In genomic region chrX:42934020-42934701, GRCh38 we compare ENCODE assay signal across 9 cellular contexts.
DNase-seq lines count a peak whose midpoint lies in the region; ATAC-seq and TF ChIP-seq lines count a peak whose summit lies in the region.
"Had no signal": no experiment of that assay in that cellular context is flagged by ENCODE, and none has a peak within 500 bp of the region (broad histone marks: within the 10 kb centered on the region; RNA-seq: fewer than 3 reads in every experiment).

No MANE protein-coding gene starts in this region.

- peak overlapping the region in 8 of 11 experiments; percentile 8 to 62 (median 50); a peak in 11 of 22 replicates for H3K27ac ChIP-seq in BLaER1 treated with 17β-estradiol and CSF1 and Interleukin-3, amounts not matched to agents 10 nM and 100 nM
- H3K27ac ChIP-seq in H9 (ENCODE audit: insufficient read length, low read depth, low read length): no peak overlapping the region
- H3K27ac ChIP-seq: VCaP had no signal

- H3K4me2 ChIP-seq in BLaER1 treated with 17β-estradiol and CSF1 and Interleukin-3, amounts not matched to agents 10 nM and 100 nM: peak overlapping the region; percentile 39 to 69 (median 53)
- no peak overlapping the region for H3K4me2 ChIP-seq in H9 (ENCODE audit: insufficient read depth, insufficient read length, low read length)

- ATAC-seq in GM19351 (IDR thresholded peaks at IDR 0.05; ENCODE audit: unreplicated experiment) (peak; percentile 96), HG03175 (IDR thresholded peaks at IDR 0.05; ENCODE audit: unreplicated experiment) (peak; percentile 94)

- H3K4me1 ChIP-seq in BLaER1 treated with 17β-estradiol and CSF1 and Interleukin-3, amounts not matched to agents 10 nM and 100 nM: peaks cover 12 to 20% (median 17%) of the 10 kb centered on the region in 10 experiments
- H3K4me1 ChIP-seq in H9 (ENCODE audit: insufficient read depth, low read length): no peaks in the 10 kb centered on the region

- H4K20me1 ChIP-seq in BLaER1 treated with 17β-estradiol and CSF1 and Interleukin-3, amounts not matched to agents 10 nM and 100 nM: peaks cover 0 to 10% (median 0%) of the 10 kb centered on the region in 11 experiments; a peak in 4 of 22 replicates
- no peaks in the 10 kb centered on the region for H4K20me1 ChIP-seq in H9 (ENCODE audit: control insufficient read depth, insufficient read depth, insufficient read length)

- H3K79me2 ChIP-seq in H9 (ENCODE audit: insufficient read depth, low read length): no peaks in the 10 kb centered on the region

- H3K4me3 Mint-ChIP-seq in H9: no peak overlapping the region

- H3K79me1 ChIP-seq in H9 (ENCODE audit: insufficient read depth, low read depth, low read length, poor library complexity, severe bottlenecking): no peaks in the 10 kb centered on the region

- in situ Hi-C loops in ACHN (cut with HindIII; ENCODE audit: low pct_ligation_motif_present, low pct_unique_long_range_greater_than_20kb, low sequenced_read_pairs): no loop called here

- H3K23ac ChIP-seq in H9 (ENCODE audit: insufficient read length, low read depth, low read length): no peak overlapping the region

- H3K27me3 Mint-ChIP-seq in H9 (ENCODE audit: low read depth): peaks cover 1% of the 10 kb centered on the region; the same call in 1 of the 2 replicates

- H2BK20ac ChIP-seq in H9 (ENCODE audit: low read depth, low read length, poor library complexity, severe bottlenecking): no peak overlapping the region

- no peak overlapping the region; the same call in 1 of the 2 replicates for H3K14ac ChIP-seq in H9 (ENCODE audit: insufficient read depth, low read length)

- no peaks in the 10 kb centered on the region for H3K23me2 ChIP-seq in H9 (ENCODE audit: insufficient read length, low read depth, low read length, poor library complexity, severe bottlenecking)

- H2BK120ac ChIP-seq in H9 (ENCODE audit: low read depth, low read length, poor library complexity, severe bottlenecking): no peak overlapping the region

- no peak overlapping the region for H3K56ac ChIP-seq in H9 (ENCODE audit: insufficient read length, low read depth, low read length)

- no peak overlapping the region for H2BK15ac ChIP-seq in H9 (ENCODE audit: low read depth, low read length)

- peaks cover 0 to 11% (median 7%) of the 10 kb centered on the region in 11 experiments; a peak in 10 of 22 replicates for H3K9me3 ChIP-seq in BLaER1 treated with 17β-estradiol and CSF1 and Interleukin-3, amounts not matched to agents 10 nM and 100 nM (replicated peaks in 1 of 11)
- H3K9me3 ChIP-seq in H9 (ENCODE audit: control insufficient read depth, low read depth, low read length): no peaks in the 10 kb centered on the region

- H3K4ac ChIP-seq in H9 (ENCODE audit: low read depth, low read length): no peak overlapping the region

- peaks cover 22 to 48% (median 23%) of the 10 kb centered on the region in 3 experiments for H3K36me3 Mint-ChIP-seq in H9 (ENCODE audit: insufficient read depth in 1 of 3, low read depth in 3 of 3)

- H4K8ac ChIP-seq in H9 (replicated peaks; ENCODE audit: insufficient read length, low read depth, low read length): no peak overlapping the region

- H2AFZ ChIP-seq in H9 (ENCODE audit: low read length): no peak overlapping the region

- H4K5ac ChIP-seq in H9 (ENCODE audit: insufficient read length, low read depth, low read length): no peak overlapping the region

- H4K91ac ChIP-seq in H9 (ENCODE audit: insufficient read length, low read depth, low read length): no peak overlapping the region

- H3K36me3 ChIP-seq in BLaER1 treated with 17β-estradiol and CSF1 and Interleukin-3, amounts not matched to agents 10 nM and 100 nM: no peaks in the 10 kb centered on the region

- H3K4me3 ChIP-seq in BLaER1 treated with 17β-estradiol and CSF1 and Interleukin-3, amounts not matched to agents 10 nM and 100 nM: no peak overlapping the region

- no peak overlapping the region for H2BK12ac ChIP-seq in H9 (ENCODE audit: insufficient read length, low read depth, low read length)

- peaks cover 11 to 59% of the 10 kb centered on the region in 2 experiments for H3K9me3 Mint-ChIP-seq in H9

- H3K4me1 Mint-ChIP-seq in H9: peaks cover 13 to 20% of the 10 kb centered on the region in 2 experiments

- WGBS in H9 (ENCODE audit: extremely low coverage, insufficient read length, low lambda C conversion rate): no CpG with 5 or more reads among the region's 5 CpGs

- no peak overlapping the region for H3K18ac ChIP-seq in H9 (ENCODE audit: insufficient read length, low read depth, low read length)

- no peak overlapping the region; a peak in 1 of 7 replicates for H3K27ac Mint-ChIP-seq in H9

- DNase-seq in activated CD4-positive, CD25-positive, alpha-beta regulatory T cell treated with anti-CD3 and anti-CD28 coated beads, Interleukin-2, amount 50 U/mL, for 72 hours: peak; percentile 43
- DNase-seq in retina: no peak
- DNase-seq in ACHN: no peak
- no peak for DNase-seq in H9
- no peak for DNase-seq in stimulated activated CD4-positive, alpha-beta T cell treated with anti-CD3 and anti-CD28 coated beads, Interleukin-4, amount 100 ng/mL, for 24 hours

- TF ChIP-seq CTCF in H9 (conservative IDR thresholded peaks at IDR 0.05): no peak

- no peak overlapping the region for H3T11ph ChIP-seq in H9 (ENCODE audit: low read length)

- peak overlapping the region in 4 of 11 experiments; percentile 16 to 46 (median 33); a peak in 3 of 22 replicates for H3K9ac ChIP-seq in BLaER1 treated with 17β-estradiol and CSF1 and Interleukin-3, amounts not matched to agents 10 nM and 100 nM
- no peak overlapping the region for H3K9ac ChIP-seq in H9 (ENCODE audit: extremely low read depth, insufficient read length, low read length)

- peaks cover 75 to 99% (median 92%) of the 10 kb centered on the region in 11 experiments for H3K27me3 ChIP-seq in BLaER1 treated with 17β-estradiol and CSF1 and Interleukin-3, amounts not matched to agents 10 nM and 100 nM
- no peaks in the 10 kb centered on the region for H3K27me3 ChIP-seq in H9 (ENCODE audit: insufficient read depth, low read length)

- no peak overlapping the region for H2BK5ac ChIP-seq in H9 (ENCODE audit: insufficient read length, low read length)

- no peak overlapping the region for H2AK5ac ChIP-seq in H9 (ENCODE audit: insufficient read length, low read length)
